8 cellular contexts compared by ENCODE assay signal in genomic region chr22:21816787-21817496, GRCh38. TPM values are rescaled to one million over a fixed set of nuclear protein-coding genes. Genes with fewer than 3 reads are reported as not detected.
DNase-seq lines count a peak whose midpoint lies in the region; ATAC-seq, FAIRE-seq and TF ChIP-seq lines count a peak whose summit lies in the region.

No MANE protein-coding gene starts in this region.

- H3K4me1 ChIP-seq in OCI-LY3 (ENCODE audit: low read length) (peaks cover 17% of the 10 kb centered on the region), kidney (ENCODE audit: control insufficient read depth in 1 of 2, insufficient read depth in 1 of 2, low read depth in 1 of 2, low read length in 2 of 2) (peaks cover 7 to 8% of the 10 kb centered on the region in 2 donors)

- TF ChIP-seq CTCF in OCI-LY3 (IDR thresholded peaks at IDR 0.05; ENCODE audit: low read depth, low read length): no peak
- TF ChIP-seq CTCF in astrocyte of the spinal cord (IDR thresholded peaks at IDR 0.05; ENCODE audit: low read depth, low read length): no peak
- no peak for TF ChIP-seq CTCF in kidney (IDR thresholded peaks at IDR 0.05; ENCODE audit: borderline replicate concordance, extremely low read depth, insufficient read depth)

- intact Hi-C loops in kidney (cut with DNase I): no loop called here

- peaks cover 25% of the 10 kb centered on the region for H3K36me3 Mint-ChIP-seq in stimulated activated naive CD8-positive, alpha-beta T cell treated with anti-CD3 and anti-CD28 coated beads, Interleukin-15, Interleukin-2, amounts not matched to agents 100 ng/mL and 50 ng/mL, for 24 hours (ENCODE audit: low read depth)

- FAIRE-seq in kidney (lab: Jason Lieb, UNC): peak; percentile 87

- in situ Hi-C loops in astrocyte of the spinal cord (cut with HindIII; ENCODE audit: low sequenced_read_pairs): no loop called here

- DNase-seq in AG08396 (ENCODE audit: low spot score) (peak; percentile 73), astrocyte of the spinal cord (ENCODE audit: low read depth, low spot score) (peak; percentile 93), kidney (no peak)

- no peaks in the 10 kb centered on the region for H3K9me3 ChIP-seq in OCI-LY3 (ENCODE audit: insufficient read depth, low read length)
- no peaks in the 10 kb centered on the region for H3K9me3 ChIP-seq in kidney (ENCODE audit: control insufficient read depth in 1 of 2, low read length in 2 of 2)

- no peaks in the 10 kb centered on the region for H3K9me3 Mint-ChIP-seq in stimulated activated naive CD8-positive, alpha-beta T cell treated with anti-CD3 and anti-CD28 coated beads, Interleukin-15, Interleukin-2, amounts not matched to agents 100 ng/mL and 50 ng/mL, for 24 hours

- peak overlapping the region; percentile 22; the same call in 1 of the 2 replicates for H3K27ac ChIP-seq in OCI-LY3 (ENCODE audit: low read length)
- peak overlapping the region in 1 of 2 donors; percentile 57 for H3K27ac ChIP-seq in kidney (ENCODE audit: low read depth in 2 of 2, low read length in 2 of 2)

- H3K36me3 ChIP-seq in OCI-LY3 (replicated peaks; ENCODE audit: low read depth, low read length): no peaks in the 10 kb centered on the region
- H3K36me3 ChIP-seq in kidney (ENCODE audit: control insufficient read depth in 1 of 2, insufficient read depth in 2 of 2, low read length in 2 of 2): no peaks in the 10 kb centered on the region

- no peaks in the 10 kb centered on the region for H3K27me3 Mint-ChIP-seq in stimulated activated naive CD8-positive, alpha-beta T cell treated with anti-CD3 and anti-CD28 coated beads, Interleukin-15, Interleukin-2, amounts not matched to agents 100 ng/mL and 50 ng/mL, for 24 hours

- ATAC-seq in GM19043 (IDR thresholded peaks at IDR 0.05; ENCODE audit: low read depth, unreplicated experiment): peak; percentile 53
- no peak for ATAC-seq in GM18867 (IDR thresholded peaks at IDR 0.05; ENCODE audit: unreplicated experiment)
- no peak for ATAC-seq in GM19023 (IDR thresholded peaks at IDR 0.05; ENCODE audit: unreplicated experiment)

- H3K4me3 Mint-ChIP-seq in stimulated activated naive CD8-positive, alpha-beta T cell treated with anti-CD3 and anti-CD28 coated beads, Interleukin-15, Interleukin-2, amounts not matched to agents 100 ng/mL and 50 ng/mL, for 24 hours: peak overlapping the region; percentile 71

- H3K9ac ChIP-seq in OCI-LY3 (ENCODE audit: low read length) (no peak overlapping the region), kidney (ENCODE audit: low read length in 2 of 2) (peak overlapping the region in 1 of 2 donors; percentile 15)

- no peak overlapping the region for H2AFZ ChIP-seq in OCI-LY3 (ENCODE audit: low read depth, low read length)

- H3K4me2 ChIP-seq in OCI-LY3 (ENCODE audit: low read length): peak overlapping the region; percentile 48

- no peaks in the 10 kb centered on the region for H3K27me3 ChIP-seq in OCI-LY3 (ENCODE audit: low read depth, low read length)

- H3K4me3 ChIP-seq in OCI-LY3 (ENCODE audit: low read length) (peak overlapping the region; percentile 2; the same call in 1 of the 2 replicates), astrocyte of the spinal cord (ENCODE audit: low read depth, low read length) (no peak overlapping the region), kidney (ENCODE audit: low read length in 2 of 2) (no peak overlapping the region)

- peaks cover 90% of the 10 kb centered on the region for H4K20me1 ChIP-seq in OCI-LY3 (ENCODE audit: insufficient read depth, low read length)

- peaks cover 79% of the 10 kb centered on the region for H3K4me1 Mint-ChIP-seq in stimulated activated naive CD8-positive, alpha-beta T cell treated with anti-CD3 and anti-CD28 coated beads, Interleukin-15, Interleukin-2, amounts not matched to agents 100 ng/mL and 50 ng/mL, for 24 hours (ENCODE audit: low read depth)

- H3K79me2 ChIP-seq in OCI-LY3 (ENCODE audit: low read length): peaks cover 94% of the 10 kb centered on the region

- H3K27ac Mint-ChIP-seq in stimulated activated naive CD8-positive, alpha-beta T cell treated with anti-CD3 and anti-CD28 coated beads, Interleukin-15, Interleukin-2, amounts not matched to agents 100 ng/mL and 50 ng/mL, for 24 hours: peak overlapping the region; percentile 94

RNA-seq across cellular contexts. Expression of gene MAPK1, which starts 50.5 kb away (rescaled TPM):
- 128 TPM for total RNA-seq in kidney
- 21.3 TPM for polyA plus RNA-seq in kidney (ENCODE audit: insufficient read depth, low read depth, low replicate concordance)
